ENCODE assay signal across 18 cellular contexts in genomic region chrX:17414057-17414658, GRCh38. TPM values are rescaled to one million over a fixed set of nuclear protein-coding genes. Genes with fewer than 3 reads are reported as not detected.
DNase-seq lines count a peak whose midpoint lies in the region; ATAC-seq and TF ChIP-seq lines count a peak whose summit lies in the region.
"Had no signal": no experiment of that assay in that cellular context is flagged by ENCODE, and none has a peak within 500 bp of the region (broad histone marks: within the 10 kb centered on the region; RNA-seq: fewer than 3 reads in every experiment).

No MANE protein-coding gene starts in this region.

- H3K4me2 ChIP-seq in PC-9: peak overlapping the region; percentile 81

- H2AFZ ChIP-seq in PC-9: no peak overlapping the region
- peak overlapping the region; percentile 18 for H2AFZ ChIP-seq in neuron (ENCODE audit: low read depth, low read length)

- intact Hi-C loops in Calu3 (cut with micrococcal nuclease; ENCODE audit: unreplicated experiment) (loop anchor here (10.0 kb wide), 1 partner anchor 181 kb away; no protein-coding TSS in a partner anchor), PC-9 (cut with micrococcal nuclease; ENCODE audit: unreplicated experiment) (loop anchor here (1.0 to 10.0 kb wide), 3 partner anchors 37 to 111 kb away; no protein-coding TSS in a partner anchor)

- TF ChIP-seq POLR2A in upper lobe of left lung (IDR thresholded peaks at IDR 0.05): no peak

- WGBS in upper lobe of left lung, 2 donors: 74 to 91% methylated on average over 7 of the region's 7 CpGs

- no peak for DNase-seq in Calu3
- DNase-seq in PC-9: peak; percentile 8 to 73
- peak; percentile 72 for DNase-seq in epithelial cell of esophagus (ENCODE audit: low read depth)
- DNase-seq in NCI-H2107 treated with DMSO at 0.1 percent for 48 hours (lab: John Stamatoyannopoulos, UW; ENCODE audit: unreplicated experiment): no peak
- no peak for DNase-seq in activated T-cell treated with anti-CD3 and anti-CD28 coated beads, Interleukin-2, amount 50 U/mL, for 48 hours
- no peak for DNase-seq in upper lobe of left lung
- DNase-seq: GF-D8; hippocampal formation; MV-4-11; naive thymus-derived CD4-positive, alpha-beta T cell; NCI-H2171; stimulated activated CD4-positive, alpha-beta T cell treated with anti-CD3 and anti-CD28 coated beads, Interleukin-4, amount 100 ng/mL, for 24 hours had no signal

- TF ChIP-seq CTCF in Calu3 (IDR thresholded peaks at IDR 0.05; ENCODE audit: unreplicated experiment) (no peak), PC-9 (conservative IDR thresholded peaks at IDR 0.05) (no peak), epithelial cell of esophagus (IDR thresholded peaks at IDR 0.05; ENCODE audit: insufficient read depth, low read depth, low read length, missing control alignments) (no peak), upper lobe of left lung (IDR thresholded peaks at IDR 0.05) (no peak)

- CTCF ChIA-PET in Calu3 (lab: Charles Lee): interaction anchor here (1.0 kb wide), 1 partner anchor 177 kb away, joined by 4 read pairs; no protein-coding TSS in a partner anchor
- CTCF ChIA-PET in PC-9 (lab: Charles Lee): no interaction called here

- no peaks in the 10 kb centered on the region for H3K9me3 Mint-ChIP-seq in Calu3 (ENCODE audit: low read depth, unreplicated experiment)
- H3K9me3 Mint-ChIP-seq: naive thymus-derived CD4-positive, alpha-beta T cell; WTC11 had no signal

- H3K4me3 ChIP-seq in PC-9 (peak overlapping the region; percentile 44; the same call in 1 of the 2 replicates), epithelial cell of esophagus (ENCODE audit: low read length) (no peak overlapping the region), neuron (ENCODE audit: low read length) (peak overlapping the region; percentile 15), upper lobe of left lung (no peak overlapping the region)
- H3K4me3 ChIP-seq: left ventricle myocardium inferior, right lobe of liver had no signal

- H3K4me1 ChIP-seq in PC-9 (replicated peaks; ENCODE audit: insufficient read depth): peaks cover 48% of the 10 kb centered on the region
- peaks cover 31% of the 10 kb centered on the region for H3K4me1 ChIP-seq in neuron (ENCODE audit: insufficient read depth, low read length)
- no peaks in the 10 kb centered on the region for H3K4me1 ChIP-seq in upper lobe of left lung
- H3K4me1 ChIP-seq: left ventricle myocardium inferior, right lobe of liver had no signal

- H3K27me3 ChIP-seq in PC-9 (ENCODE audit: insufficient read depth, low read depth): no peaks in the 10 kb centered on the region
- no peaks in the 10 kb centered on the region for H3K27me3 ChIP-seq in neuron (ENCODE audit: insufficient read depth, low read length)
- H3K27me3 ChIP-seq in upper lobe of left lung: no peaks in the 10 kb centered on the region
- H3K27me3 ChIP-seq: right lobe of liver had no signal

- POLR2A ChIA-PET in PC-9 (lab: Charles Lee; ENCODE audit: unreplicated experiment): no interaction called here

- no peaks in the 10 kb centered on the region for H4K20me1 ChIP-seq in PC-9 (ENCODE audit: insufficient read depth)

- H3K4me3 Mint-ChIP-seq in Calu3 (ENCODE audit: low read depth, unreplicated experiment): peak overlapping the region; percentile 64
- H3K4me3 Mint-ChIP-seq: activated naive CD8-positive, alpha-beta T cell; naive thymus-derived CD4-positive, alpha-beta T cell had no signal

- peak overlapping the region; percentile 90 for H3K27ac ChIP-seq in PC-9
- H3K27ac ChIP-seq in upper lobe of left lung: no peak overlapping the region
- H3K27ac ChIP-seq: left ventricle myocardium inferior, right lobe of liver had no signal

- no peaks in the 10 kb centered on the region for H3K27me3 Mint-ChIP-seq in Calu3 (ENCODE audit: unreplicated experiment)

- H3F3A ChIP-seq in PC-9 (ENCODE audit: insufficient read depth, low read depth): peaks cover 36% of the 10 kb centered on the region

- H3K9me2 ChIP-seq in PC-9 (ENCODE audit: insufficient read depth): no peaks in the 10 kb centered on the region

- H3K27ac Mint-ChIP-seq in Calu3 (ENCODE audit: unreplicated experiment): peak overlapping the region; percentile 95
- H3K27ac Mint-ChIP-seq: activated naive CD8-positive, alpha-beta T cell; naive thymus-derived CD4-positive, alpha-beta T cell; WTC11 had no signal

- no peak for TF ChIP-seq EP300 in upper lobe of left lung (IDR thresholded peaks at IDR 0.05)

- H3K4me1 Mint-ChIP-seq in Calu3 (ENCODE audit: low read depth, unreplicated experiment): peaks cover 48% of the 10 kb centered on the region
- H3K4me1 Mint-ChIP-seq: naive thymus-derived CD4-positive, alpha-beta T cell had no signal

- peaks cover 14% of the 10 kb centered on the region for H3K36me3 Mint-ChIP-seq in Calu3 (ENCODE audit: insufficient read depth, unreplicated experiment)
- H3K36me3 Mint-ChIP-seq: activated naive CD8-positive, alpha-beta T cell; naive thymus-derived CD4-positive, alpha-beta T cell; WTC11 had no signal

- BruUV-seq in Calu3 (replicated peaks; lab: Mats Ljungman, UMichigan) (no TSS peak), PC-9 (replicated peaks; lab: Mats Ljungman, UMichigan) (no TSS peak)

- ATAC-seq in GM21423 (IDR thresholded peaks at IDR 0.05; ENCODE audit: unreplicated experiment): no peak
- no peak for ATAC-seq in upper lobe of left lung (ENCODE audit: low FRiP score in 2 of 2)
- ATAC-seq: naive thymus-derived CD4-positive, alpha-beta T cell had no signal

- peaks cover 67% of the 10 kb centered on the region for H3K79me2 ChIP-seq in PC-9 (ENCODE audit: low read depth)

- H3K9me3 ChIP-seq in PC-9 (ENCODE audit: insufficient read depth, low read depth) (no peaks in the 10 kb centered on the region), neuron (ENCODE audit: low read length) (no peaks in the 10 kb centered on the region), upper lobe of left lung (no peaks in the 10 kb centered on the region)
- H3K9me3 ChIP-seq: left ventricle myocardium inferior, right lobe of liver had no signal

- no peaks in the 10 kb centered on the region for H3K36me3 ChIP-seq in PC-9 (ENCODE audit: low read depth)
- H3K36me3 ChIP-seq in neuron (ENCODE audit: insufficient read depth, low read length): no peaks in the 10 kb centered on the region
- H3K36me3 ChIP-seq in upper lobe of left lung: no peaks in the 10 kb centered on the region
- H3K36me3 ChIP-seq: left ventricle myocardium inferior, right lobe of liver had no signal

RNA-seq across cellular contexts. Expression of gene NHS, which starts 39.2 kb away (rescaled TPM):
- total RNA-seq in Calu3 (2022) (14.7 and 19.5 TPM in 2 replicates), PC-9 (2021) (6.0 and 6.7 TPM in 2 replicates), upper lobe of left lung (1 to 10 TPM in 5 of 6 donors, under 1 TPM in 1; 0.46 to 6.3 (median 2.4) TPM)

Comparison
In these comparisons a context has a peak if more than half of its experiments do, and no peak if none do; other contexts are left out.
1. DNase-seq: peak in PC-9 (2 of 2) and epithelial cell of esophagus (single experiment); none in Calu3 (single experiment), NCI-H2107 treated with DMSO at 0.1 percent for 48 hours (single experiment), activated T-cell treated with anti-CD3 and anti-CD28 coated beads, Interleukin-2, amount 50 U/mL, for 48 hours (0 of 2) and upper lobe of left lung (0 of 2).
2. H3K4me3 ChIP-seq: peak in PC-9 (single experiment) and neuron (single experiment); none in epithelial cell of esophagus (single experiment) and upper lobe of left lung (0 of 4).